In genomic region chr3:71991681-71992080, GRCh38 we compare ENCODE assay signal across 32 cellular contexts.
"Had no signal": no experiment of that assay in that cellular context is flagged by ENCODE, and none has a peak within 500 bp of the region (broad histone marks: within the 10 kb centered on the region; RNA-seq: fewer than 3 reads in every experiment).

No MANE protein-coding gene starts in this region.

- H3K4me1 ChIP-seq: ascending aorta, breast epithelium had no signal

- ATAC-seq: activated CD4-positive, alpha-beta T cell treated with anti-CD3 and anti-CD28 coated beads for 36 hours; activated CD4-positive, CD25-positive, alpha-beta regulatory T cell treated with anti-CD3 and anti-CD28 coated beads, Interleukin-2, amount 50 U/mL, for 24 hours; activated CD8-positive, alpha-beta memory T cell treated with anti-CD3 and anti-CD28 coated beads, Interleukin-2, amount 10 ng/mL, durations not matched to agents 7 days and 5 days; activated CD8-positive, alpha-beta T cell treated with anti-CD3 and anti-CD28 coated beads, Interleukin-2, amount 10 ng/mL, durations not matched to agents 7 days and 5 days; activated naive CD8-positive, alpha-beta T cell treated with anti-CD3 and anti-CD28 coated beads, Interleukin-2, amount 50 U/mL, for 24 hours; WTC11 had no signal

- FAIRE-seq: colon, TTC549 had no signal

- H3K27me3 ChIP-seq: ascending aorta, brain microvascular endothelial cell, breast epithelium had no signal

- H3K27ac ChIP-seq: ascending aorta, brain microvascular endothelial cell, breast epithelium, WERI-Rb-1 had no signal

- DNase-seq: activated CD4-positive, alpha-beta memory T cell treated with anti-CD3 and anti-CD28 coated beads, Interleukin-2, amount 10 ng/mL, durations not matched to agents 7 days and 5 days; activated CD4-positive, alpha-beta T cell treated with anti-CD3 and anti-CD28 coated beads for 1 hour; activated CD4-positive, alpha-beta T cell treated with anti-CD3 and anti-CD28 coated beads for 36 hours; activated CD4-positive, alpha-beta T cell treated with anti-CD3 and anti-CD28 coated beads for 48 hours; activated CD4-positive, alpha-beta T cell treated with anti-CD3 and anti-CD28 coated beads, Interleukin-2, amount 10 ng/mL, durations not matched to agents 7 days and 5 days; activated CD4-positive, alpha-beta T cell treated with anti-CD3 and anti-CD28 coated beads, Interleukin-2, amount 50 U/mL, for 48 hours; activated CD4-positive, CD25-positive, alpha-beta regulatory T cell; activated CD8-positive, alpha-beta memory T cell treated with anti-CD3 and anti-CD28 coated beads for 24 hours; activated CD8-positive, alpha-beta memory T cell treated with anti-CD3 and anti-CD28 coated beads, Interleukin-2, amount 10 ng/mL, durations not matched to agents 7 days and 5 days; activated CD8-positive, alpha-beta memory T cell treated with anti-CD3 and anti-CD28 coated beads, Interleukin-2, amount 50 U/mL, for 48 hours; activated CD8-positive, alpha-beta T cell treated with anti-CD3 and anti-CD28 coated beads, Interleukin-2, amount 10 ng/mL, durations not matched to agents 7 days and 5 days; activated effector memory CD4-positive, alpha-beta T cell treated with Interleukin-2 at 50 U/mL for 16 hours; activated gamma-delta T cell; activated naive CD4-positive, alpha-beta T cell treated with anti-CD3 and anti-CD28 coated beads, Interleukin-2, amount 10 ng/mL, durations not matched to agents 7 days and 5 days; activated naive CD4-positive, alpha-beta T cell treated with Interleukin-2 at 50 U/mL for 16 hours; activated naive CD8-positive, alpha-beta T cell treated with anti-CD3 and anti-CD28 coated beads, Interleukin-2, amount 10 ng/mL, durations not matched to agents 7 days and 5 days; activated naive CD8-positive, alpha-beta T cell treated with anti-CD3 and anti-CD28 coated beads, Interleukin-2, amount 50 U/mL, for 24 hours; activated T-cell treated with anti-CD3 and anti-CD28 coated beads, Interleukin-2, amount 50 U/mL, for 24 hours; activated T-cell treated with anti-CD3 and anti-CD28 coated beads, Interleukin-2, amount 50 U/mL, for 48 hours; amniotic stem cell; brain microvascular endothelial cell; central memory CD4-positive, alpha-beta T cell; T-helper 1 cell; T-helper 2 cell; T-helper 9 cell; WERI-Rb-1 had no signal

- H3K9me3 ChIP-seq: ascending aorta, breast epithelium had no signal

- H3K36me3 ChIP-seq: ascending aorta, brain microvascular endothelial cell, breast epithelium, WERI-Rb-1 had no signal

- H3K4me3 ChIP-seq: ascending aorta, breast epithelium had no signal
